ENCODE assay signal across 19 cellular contexts in genomic region chr10:69955211-69955805, GRCh38.
DNase-seq lines count a peak whose midpoint lies in the region; ATAC-seq and TF ChIP-seq lines count a peak whose summit lies in the region.
"Had no signal": no experiment of that assay in that cellular context is flagged by ENCODE, and none has a peak within 500 bp of the region (broad histone marks: within the 10 kb centered on the region; RNA-seq: fewer than 3 reads in every experiment).

No MANE protein-coding gene starts in this region.

- DNase-seq in GM23338 (ENCODE audit: low spot score) (peak; percentile 28), cerebellum (ENCODE audit: low spot score) (peak; percentile 28), mesendoderm (peak; percentile 21), medulla oblongata (ENCODE audit: extremely low spot score) (no peak), chondrocyte (ENCODE audit: low spot score) (no peak)
- DNase-seq in activated naive CD4-positive, alpha-beta T cell (lab: John Stamatoyannopoulos, UW), result no peak
- DNase-seq: Calu3; CD8-positive, alpha-beta memory T cell; DMS153; NCI-H1092 treated with DMSO at 0.1 percent for 48 hours; NCI-H146; NCI-H2029; NCI-H345; NCI-H524 treated with DMSO at 0.1 percent for 48 hours; NCI-H82 had no signal

- no peak overlapping the region for H2BK5ac ChIP-seq in mesendoderm (ENCODE audit: low read length)

- no peaks in the 10 kb centered on the region for H3K79me2 ChIP-seq in GM23338 (replicated peaks; ENCODE audit: insufficient read depth)
- no peaks in the 10 kb centered on the region for H3K79me2 ChIP-seq in mesendoderm (ENCODE audit: control insufficient read depth, insufficient read depth, low read length)

- no peak overlapping the region for H3K18ac ChIP-seq in mesendoderm (ENCODE audit: low read length)

- H3K56ac ChIP-seq in mesendoderm (ENCODE audit: low read length), result no peak overlapping the region

- no peaks in the 10 kb centered on the region for H4K20me1 ChIP-seq in GM23338 (replicated peaks; ENCODE audit: insufficient read depth)

- H3K9me2 ChIP-seq in GM23338 (ENCODE audit: insufficient read depth), result no peaks in the 10 kb centered on the region

- H3K4me1 Mint-ChIP-seq in GM23338, result peaks cover 23% of the 10 kb centered on the region
- H3K4me1 Mint-ChIP-seq in stimulated activated memory B cell treated with anti-CD40 and anti-IgM and Interleukin-4, amounts not matched to agents 10 μg/mL and 1 μg/mL and 100 μg/mL, for 72 hours, result peaks cover 69% of the 10 kb centered on the region
- no peaks in the 10 kb centered on the region for H3K4me1 Mint-ChIP-seq in chondrocyte (ENCODE audit: low read depth)
- H3K4me1 Mint-ChIP-seq: CD8-positive, alpha-beta memory T cell had no signal

- H3K4me3 ChIP-seq in GM23338 (no peak overlapping the region), mesendoderm (ENCODE audit: low read length) (no peak overlapping the region)

- no peaks in the 10 kb centered on the region for H3K27me3 ChIP-seq in GM23338 (ENCODE audit: insufficient read depth)
- no peaks in the 10 kb centered on the region for H3K27me3 ChIP-seq in mesendoderm (ENCODE audit: insufficient read depth, low read length, poor library complexity)

- H2BK120ac ChIP-seq in mesendoderm (ENCODE audit: low read depth, low read length), result no peak overlapping the region

- peak; percentile 34 for ATAC-seq in GM23338
- no peak for ATAC-seq in stimulated activated memory B cell treated with anti-CD40 and anti-IgM and Interleukin-4, amounts not matched to agents 10 μg/mL and 1 μg/mL and 100 μg/mL, for 72 hours
- no peak for ATAC-seq in HG03354 (IDR thresholded peaks at IDR 0.05; ENCODE audit: poor library complexity, severe bottlenecking, unreplicated experiment)
- ATAC-seq: Panc1 had no signal

- H3K4me1 ChIP-seq in GM23338 (ENCODE audit: insufficient read depth) (peaks cover 11% of the 10 kb centered on the region), mesendoderm (ENCODE audit: control insufficient read depth, low read depth, low read length) (peaks cover 3% of the 10 kb centered on the region)

- TF ChIP-seq CTCF in GM23338 (conservative IDR thresholded peaks at IDR 0.05; ENCODE audit: low read depth in 2 of 2) (no peak), chondrocyte (IDR thresholded peaks at IDR 0.05) (no peak)

- no CpG with 5 or more reads among the region's 10 CpGs for WGBS in mesendoderm (ENCODE audit: extremely low coverage, insufficient coverage, low lambda C conversion rate)

- no peak overlapping the region for H2AK5ac ChIP-seq in mesendoderm (ENCODE audit: low read length)

- H4K5ac ChIP-seq in mesendoderm (ENCODE audit: low read length), result no peak overlapping the region

- H3K27ac ChIP-seq in GM23338 (ENCODE audit: low read depth) (no peak overlapping the region), mesendoderm (ENCODE audit: low read depth, low read length) (no peak overlapping the region)
- H3K27ac ChIP-seq: KMS-11 had no signal

- no peak overlapping the region for H2AFZ ChIP-seq in GM23338

- H2BK15ac ChIP-seq in mesendoderm (replicated peaks; ENCODE audit: low read depth), result no peak overlapping the region

- no peak overlapping the region for H3K9ac ChIP-seq in mesendoderm (ENCODE audit: low read length)
- H3K9ac ChIP-seq: KMS-11 had no signal

- H3K4ac ChIP-seq in mesendoderm (ENCODE audit: low read depth, low read length), result no peak overlapping the region

- H3K9me3 Mint-ChIP-seq in GM23338, result peaks cover 2% of the 10 kb centered on the region; the same call in 1 of the 3 replicates
- H3K9me3 Mint-ChIP-seq in stimulated activated memory B cell treated with anti-CD40 and anti-IgM and Interleukin-4, amounts not matched to agents 10 μg/mL and 1 μg/mL and 100 μg/mL, for 72 hours, result no peaks in the 10 kb centered on the region
- H3K9me3 Mint-ChIP-seq in chondrocyte (ENCODE audit: low read depth), result no peaks in the 10 kb centered on the region
- H3K9me3 Mint-ChIP-seq: CD8-positive, alpha-beta memory T cell had no signal

- H3K4me3 Mint-ChIP-seq in GM23338 (no peak overlapping the region), chondrocyte (ENCODE audit: unreplicated experiment) (no peak overlapping the region)
- H3K4me3 Mint-ChIP-seq in stimulated activated memory B cell treated with anti-CD40 and anti-IgM and Interleukin-4, amounts not matched to agents 10 μg/mL and 1 μg/mL and 100 μg/mL, for 72 hours, result peak overlapping the region; percentile 1
- H3K4me3 Mint-ChIP-seq: CD8-positive, alpha-beta memory T cell had no signal

- H4K8ac ChIP-seq in mesendoderm (ENCODE audit: low read depth, low read length), result no peak overlapping the region

- no peaks in the 10 kb centered on the region for H3F3A ChIP-seq in GM23338 (replicated peaks; ENCODE audit: low read depth)

- H3K79me1 ChIP-seq in mesendoderm (ENCODE audit: low read length), result no peaks in the 10 kb centered on the region

- H3K36me3 ChIP-seq in GM23338 (ENCODE audit: insufficient read depth) (no peaks in the 10 kb centered on the region), mesendoderm (ENCODE audit: control insufficient read depth, insufficient read depth, low read length) (peaks cover 2% of the 10 kb centered on the region)

- no peaks in the 10 kb centered on the region for H3K36me3 Mint-ChIP-seq in GM23338 (ENCODE audit: low read depth)
- no peaks in the 10 kb centered on the region for H3K36me3 Mint-ChIP-seq in stimulated activated memory B cell treated with anti-CD40 and anti-IgM and Interleukin-4, amounts not matched to agents 10 μg/mL and 1 μg/mL and 100 μg/mL, for 72 hours
- peaks cover 14% of the 10 kb centered on the region for H3K36me3 Mint-ChIP-seq in chondrocyte (ENCODE audit: low read depth)
- H3K36me3 Mint-ChIP-seq: CD8-positive, alpha-beta memory T cell had no signal

- H3K23ac ChIP-seq in mesendoderm (ENCODE audit: low read length), result no peak overlapping the region

- H3K27ac Mint-ChIP-seq in GM23338, result no peak overlapping the region
- H3K27ac Mint-ChIP-seq in stimulated activated memory B cell treated with anti-CD40 and anti-IgM and Interleukin-4, amounts not matched to agents 10 μg/mL and 1 μg/mL and 100 μg/mL, for 72 hours, result peak overlapping the region; percentile 82
- no peak overlapping the region for H3K27ac Mint-ChIP-seq in chondrocyte (ENCODE audit: unreplicated experiment)

- H3K27me3 Mint-ChIP-seq in GM23338 (ENCODE audit: insufficient read depth, low read depth, poor library complexity) (peaks cover 17% of the 10 kb centered on the region), chondrocyte (ENCODE audit: low read depth) (no peaks in the 10 kb centered on the region)
- H3K27me3 Mint-ChIP-seq in stimulated activated memory B cell treated with anti-CD40 and anti-IgM and Interleukin-4, amounts not matched to agents 10 μg/mL and 1 μg/mL and 100 μg/mL, for 72 hours, result peaks cover 22% of the 10 kb centered on the region

- H3K4me2 ChIP-seq in GM23338 (no peak overlapping the region), mesendoderm (ENCODE audit: low read length) (no peak overlapping the region)
- H3K4me2 ChIP-seq: KMS-11 had no signal

TF ChIP-seq in GM23338, 12 proteins besides CTCF, POLR2A, EP300 and RAD21 (continues in another document):
- no peak for TF ChIP-seq ZNF114 (CRISPR knock-in tag; IDR thresholded peaks at IDR 0.05)
- TF ChIP-seq NANOG (IDR thresholded peaks at IDR 0.05; ENCODE audit: borderline replicate concordance), result no peak
- TF ChIP-seq EZH2phosphoT487 (IDR thresholded peaks at IDR 0.05; ENCODE audit: unreplicated experiment), result no peak
- no peak for TF ChIP-seq STAT1 (IDR thresholded peaks at IDR 0.05; ENCODE audit: unreplicated experiment)
- no peak for TF ChIP-seq EZH2 (IDR thresholded peaks at IDR 0.05; ENCODE audit: low read depth, unreplicated experiment)

Comparison
In these comparisons a context has a peak if more than half of its experiments do, and no peak if none do; other contexts are left out.
1. DNase-seq: peak in GM23338 (single experiment), cerebellum (single experiment) and mesendoderm (single experiment); none in activated naive CD4-positive, alpha-beta T cell (0 of 4), medulla oblongata (single experiment) and chondrocyte (single experiment).